Comparison of ENCODE assay signal across 26 cellular contexts in genomic region chr21:25660233-25660632, GRCh38.
"Had no signal": no experiment of that assay in that cellular context is flagged by ENCODE, and none has a peak within 500 bp of the region (broad histone marks: within the 10 kb centered on the region; RNA-seq: fewer than 3 reads in every experiment).

No MANE protein-coding gene starts in this region.

- H3K4me3 Mint-ChIP-seq: effector memory CD8-positive, alpha-beta T cell; naive thymus-derived CD4-positive, alpha-beta T cell; nephron; stimulated activated effector memory CD8-positive, alpha-beta T cell treated with anti-CD3 and anti-CD28 coated beads, Interleukin-12 subunit alpha, Interleukin-12 subunit beta, amount 100 ng/mL, for 72 hours had no signal

- H3K9me3 ChIP-seq: esophagus squamous epithelium, heart right ventricle, left lung, prostate gland, right atrium auricular region, stomach, thyroid gland, vagina had no signal

- H3K36me3 ChIP-seq: esophagus squamous epithelium, heart right ventricle, left lung, prostate gland, right atrium auricular region, stomach, thyroid gland, vagina had no signal

- DNase-seq: effector memory CD8-positive, alpha-beta T cell; erythroblast; esophagus squamous epithelium; foreskin melanocyte; glutamatergic neuron; heart right ventricle; hippocampal formation; left cardiac atrium; left lung; mesenchymal stem cell; midbrain; naive thymus-derived CD4-positive, alpha-beta T cell; nucleus accumbens; stimulated activated CD4-positive, alpha-beta T cell treated with anti-CD3 and anti-CD28 coated beads, Interleukin-12 subunit alpha, Interleukin-12 subunit beta, amount 100 ng/mL, for 4 hours; stimulated activated CD4-positive, alpha-beta T cell treated with anti-CD3 and anti-CD28 coated beads, Interleukin-1b, Interleukin-23, amount 100 ng/mL, for 48 hours; stimulated activated CD4-positive, alpha-beta T cell treated with anti-CD3 and anti-CD28 coated beads, Interleukin-4, amount 100 ng/mL, for 1 hour; stimulated activated naive CD4-positive, alpha-beta T cell treated with Interleukin-2 at 50 U/mL for 16 hours; stomach; thyroid gland; trophoblast cell had no signal

- H3K4me3 ChIP-seq: esophagus squamous epithelium, heart right ventricle, left lung, prostate gland, right atrium auricular region, smooth muscle cell, stomach, thyroid gland, vagina had no signal

- H3K4me2 ChIP-seq: smooth muscle cell had no signal

- H3K36me3 Mint-ChIP-seq: naive thymus-derived CD4-positive, alpha-beta T cell; stimulated activated effector memory CD8-positive, alpha-beta T cell treated with anti-CD3 and anti-CD28 coated beads, Interleukin-12 subunit alpha, Interleukin-12 subunit beta, amount 100 ng/mL, for 72 hours had no signal

- H3K27ac ChIP-seq: esophagus squamous epithelium, heart right ventricle, left lung, prostate gland, right atrium auricular region, stomach, thyroid gland, vagina had no signal

- H3K27ac Mint-ChIP-seq: effector memory CD8-positive, alpha-beta T cell; naive thymus-derived CD4-positive, alpha-beta T cell; nephron; stimulated activated effector memory CD8-positive, alpha-beta T cell treated with anti-CD3 and anti-CD28 coated beads, Interleukin-12 subunit alpha, Interleukin-12 subunit beta, amount 100 ng/mL, for 72 hours had no signal

- H3K4me1 Mint-ChIP-seq: naive thymus-derived CD4-positive, alpha-beta T cell; stimulated activated effector memory CD8-positive, alpha-beta T cell treated with anti-CD3 and anti-CD28 coated beads, Interleukin-12 subunit alpha, Interleukin-12 subunit beta, amount 100 ng/mL, for 72 hours had no signal

- H3K4me1 ChIP-seq: esophagus squamous epithelium, left lung, prostate gland, stomach, thyroid gland, vagina had no signal

- H3K9me3 Mint-ChIP-seq: effector memory CD8-positive, alpha-beta T cell; naive thymus-derived CD4-positive, alpha-beta T cell; nephron; stimulated activated effector memory CD8-positive, alpha-beta T cell treated with anti-CD3 and anti-CD28 coated beads, Interleukin-12 subunit alpha, Interleukin-12 subunit beta, amount 100 ng/mL, for 72 hours had no signal

- H3K27me3 ChIP-seq: esophagus squamous epithelium, heart right ventricle, left lung, right atrium auricular region, stomach, thyroid gland, vagina had no signal
